In genomic region chr19:49920624-49921363, GRCh38 we compare ENCODE assay signal across 18 cellular contexts. TPM values are rescaled to one million over a fixed set of nuclear protein-coding genes. Genes with fewer than 3 reads are reported as not detected.
DNase-seq lines count a peak whose midpoint lies in the region; ATAC-seq and TF ChIP-seq lines count a peak whose summit lies in the region.
"Had no signal": no experiment of that assay in that cellular context is flagged by ENCODE, and none has a peak within 500 bp of the region (broad histone marks: within the 10 kb centered on the region; RNA-seq: fewer than 3 reads in every experiment).

No MANE protein-coding gene starts in this region.

- H3K14ac ChIP-seq in H9 (ENCODE audit: insufficient read depth, low read length) = no peak overlapping the region; the same call in 1 of the 2 replicates

- no peak for ATAC-seq in HG02798 (IDR thresholded peaks at IDR 0.05; ENCODE audit: poor library complexity, unreplicated experiment)
- ATAC-seq: esophagus mucosa; left lobe of liver; naive thymus-derived CD4-positive, alpha-beta T cell had no signal

- H2BK5ac ChIP-seq in H9 (ENCODE audit: insufficient read length, low read length) = no peak overlapping the region

- H4K20me1 ChIP-seq in H9 (ENCODE audit: control insufficient read depth, insufficient read depth, insufficient read length) = peaks cover 4% of the 10 kb centered on the region

- TF ChIP-seq CTCF in CD14-positive monocyte (IDR thresholded peaks at IDR 0.05) (no peak), H9 (conservative IDR thresholded peaks at IDR 0.05) (no peak), endodermal cell (conservative IDR thresholded peaks at IDR 0.05) (no peak), tibial artery (IDR thresholded peaks at IDR 0.05) (no peak)

- H4K91ac ChIP-seq in H9 (ENCODE audit: insufficient read length, low read depth, low read length) = no peak overlapping the region

- no peak overlapping the region for H2BK120ac ChIP-seq in H9 (ENCODE audit: low read depth, low read length, poor library complexity, severe bottlenecking)

- WGBS in H9 (ENCODE audit: extremely low coverage, insufficient read length, low lambda C conversion rate) = no CpG with 5 or more reads among the region's 24 CpGs
- 97% methylated on average over 18 to 24 of the region's 24 CpGs for WGBS in endodermal cell (ENCODE audit: insufficient coverage in 1 of 2, insufficient read length in 1 of 2), 2 experiments

- no peak overlapping the region for H4K8ac ChIP-seq in H9 (replicated peaks; ENCODE audit: insufficient read length, low read depth, low read length)

- H4K5ac ChIP-seq in H9 (ENCODE audit: insufficient read length, low read depth, low read length) = no peak overlapping the region

- H3K4me3 ChIP-seq in endodermal cell (ENCODE audit: low read length) (no peak overlapping the region), tibial artery (no peak overlapping the region)
- H3K4me3 ChIP-seq: right atrium auricular region, vagina had no signal

- H2BK15ac ChIP-seq in H9 (ENCODE audit: low read depth, low read length) = no peak overlapping the region

- H2BK20ac ChIP-seq in H9 (ENCODE audit: low read depth, low read length, poor library complexity, severe bottlenecking) = no peak overlapping the region

- no peak overlapping the region for H3K18ac ChIP-seq in H9 (ENCODE audit: insufficient read length, low read depth, low read length)

- H3K27me3 ChIP-seq in H9 (ENCODE audit: insufficient read depth, low read length) (no peaks in the 10 kb centered on the region), endodermal cell (ENCODE audit: control insufficient read depth, insufficient read depth, low read length, poor library complexity, severe bottlenecking) (no peaks in the 10 kb centered on the region), tibial artery (no peaks in the 10 kb centered on the region)
- H3K27me3 ChIP-seq: right atrium auricular region, vagina had no signal

- peaks cover 72% of the 10 kb centered on the region for H3K36me3 ChIP-seq in endodermal cell (ENCODE audit: control insufficient read depth, insufficient read depth, low read length)
- H3K36me3 ChIP-seq in tibial artery = peaks cover 11 to 91% (median 43%) of the 10 kb centered on the region in 3 donors

- no peak overlapping the region for H3K56ac ChIP-seq in H9 (ENCODE audit: insufficient read length, low read depth, low read length)

- H3K9me3 Mint-ChIP-seq in CD14-positive monocyte (no peaks in the 10 kb centered on the region), H9 (no peaks in the 10 kb centered on the region), endodermal cell (peaks cover 2% of the 10 kb centered on the region)

- H3K9me3 ChIP-seq in H9 (ENCODE audit: control insufficient read depth, low read depth, low read length) (no peaks in the 10 kb centered on the region), endodermal cell (ENCODE audit: control insufficient read depth, low read length) (no peaks in the 10 kb centered on the region), tibial artery (no peaks in the 10 kb centered on the region)
- H3K9me3 ChIP-seq: right atrium auricular region, vagina had no signal

- H3T11ph ChIP-seq in H9 (ENCODE audit: low read length) = no peak overlapping the region

- no peak overlapping the region for H3K4me2 ChIP-seq in H9 (ENCODE audit: insufficient read depth, insufficient read length, low read length)

- H3K4ac ChIP-seq in H9 (ENCODE audit: low read depth, low read length) = no peak overlapping the region

- no peak overlapping the region for H2AK5ac ChIP-seq in H9 (ENCODE audit: insufficient read length, low read length)

- peaks cover 27% of the 10 kb centered on the region; the same call in 1 of the 2 replicates for H3K79me2 ChIP-seq in H9 (ENCODE audit: insufficient read depth, low read length)

- peak overlapping the region in 6 of 7 donors; percentile 32 to 91 (median 74) for H3K27ac Mint-ChIP-seq in CD14-positive monocyte
- peak overlapping the region; percentile 81 to 93 (median 91); a peak in 6 of 7 replicates for H3K27ac Mint-ChIP-seq in H9
- peak overlapping the region; percentile 77 for H3K27ac Mint-ChIP-seq in endodermal cell

- H3K36me3 Mint-ChIP-seq in CD14-positive monocyte (peaks cover 53 to 85% of the 10 kb centered on the region in 2 donors), H9 (ENCODE audit: insufficient read depth in 1 of 3, low read depth in 3 of 3) (peaks cover 54 to 88% (median 82%) of the 10 kb centered on the region in 3 experiments), endodermal cell (ENCODE audit: low read depth) (peaks cover 73% of the 10 kb centered on the region)

- DNase-seq in CD14-positive monocyte (ENCODE audit: low spot score) = no peak
- no peak for DNase-seq in H9
- peak; percentile 37 for DNase-seq in NCI-H69 (lab: John Stamatoyannopoulos, UW)
- DNase-seq in endodermal cell = no peak
- no peak for DNase-seq in NCI-H2196 (lab: John Stamatoyannopoulos, UW; ENCODE audit: unreplicated experiment)
- no peak for DNase-seq in activated effector memory CD4-positive, alpha-beta T cell treated with Interleukin-2 at 50 U/mL for 16 hours
- DNase-seq in tibial artery = no peak
- DNase-seq: amniotic stem cell; hippocampal formation; naive thymus-derived CD4-positive, alpha-beta T cell; NCI-H1694 had no signal

- H3K27ac ChIP-seq in H9 (ENCODE audit: insufficient read length, low read depth, low read length) = no peak overlapping the region
- H3K27ac ChIP-seq in endodermal cell (ENCODE audit: low read depth, low read length) = no peak overlapping the region
- H3K27ac ChIP-seq in tibial artery = no peak overlapping the region
- H3K27ac ChIP-seq: right atrium auricular region, vagina had no signal

- H3K9ac ChIP-seq in H9 (ENCODE audit: extremely low read depth, insufficient read length, low read length) (no peak overlapping the region), endodermal cell (ENCODE audit: extremely low read depth, low read length, poor library complexity, severe bottlenecking) (no peak overlapping the region)

- H3K4me1 ChIP-seq in H9 (ENCODE audit: insufficient read depth, low read length) (no peaks in the 10 kb centered on the region), endodermal cell (ENCODE audit: control insufficient read depth, insufficient read depth, low read length) (no peaks in the 10 kb centered on the region), tibial artery (peaks cover 0 to 10% (median 6%) of the 10 kb centered on the region in 4 donors)

- H3K23ac ChIP-seq in H9 (ENCODE audit: insufficient read length, low read depth, low read length) = no peak overlapping the region

- H3K4me1 Mint-ChIP-seq in CD14-positive monocyte = peaks cover 61% of the 10 kb centered on the region
- H3K4me1 Mint-ChIP-seq in H9 = peaks cover 25 to 51% of the 10 kb centered on the region in 2 experiments
- peaks cover 12% of the 10 kb centered on the region for H3K4me1 Mint-ChIP-seq in endodermal cell

- no peak overlapping the region for H2BK12ac ChIP-seq in H9 (ENCODE audit: insufficient read length, low read depth, low read length)

- peaks cover 6% of the 10 kb centered on the region for H3K79me1 ChIP-seq in H9 (ENCODE audit: insufficient read depth, low read depth, low read length, poor library complexity, severe bottlenecking)

- H3K23me2 ChIP-seq in H9 (ENCODE audit: insufficient read length, low read depth, low read length, poor library complexity, severe bottlenecking) = no peaks in the 10 kb centered on the region

- no peak overlapping the region for H2AFZ ChIP-seq in H9 (ENCODE audit: low read length)

- no peak overlapping the region for H3K4me3 Mint-ChIP-seq in CD14-positive monocyte
- H3K4me3 Mint-ChIP-seq in H9 = no peak overlapping the region
- no peak overlapping the region for H3K4me3 Mint-ChIP-seq in endodermal cell
- H3K4me3 Mint-ChIP-seq: naive thymus-derived CD4-positive, alpha-beta T cell had no signal

- H3K27me3 Mint-ChIP-seq in CD14-positive monocyte (ENCODE audit: low read depth in 3 of 3) (no peaks in the 10 kb centered on the region), H9 (ENCODE audit: low read depth) (no peaks in the 10 kb centered on the region), endodermal cell (ENCODE audit: insufficient read depth) (no peaks in the 10 kb centered on the region)
- H3K27me3 Mint-ChIP-seq: naive thymus-derived CD4-positive, alpha-beta T cell had no signal

- intact Hi-C loops in CD14-positive monocyte (cut with micrococcal nuclease) (no loop called here), tibial artery (cut with DNase I; ENCODE audit: low total_unique reads) (no loop called here)

RNA-seq across cellular contexts. Expression of gene ATF5, which starts 8.2 kb away (rescaled TPM):
- 1 to 10 TPM; 5.8 to 6.0 TPM for polyA plus RNA-seq in CD14-positive monocyte
- 18.5 and 20.6 TPM in 2 replicates for total RNA-seq in H9 (2021)
- 10 to 100 TPM in 1 of 2 donors, 1 to 10 TPM in 1; 7.4 to 12.0 TPM for total RNA-seq in endodermal cell
- 11.8 TPM for polyA plus RNA-seq in endodermal cell (2013, experiment 1 of 2)
- 9.1 TPM for polyA plus RNA-seq in endodermal cell (2013, experiment 2 of 2)

RNA-seq across cellular contexts. Expression of gene NUP62, which starts 8.5 kb away (rescaled TPM):
- polyA plus RNA-seq in CD14-positive monocyte = 10 to 100 TPM; 48.6 to 62.2 TPM
- total RNA-seq in H9 (2021) (127 and 137 TPM in 2 replicates), endodermal cell (10 to 100 TPM; 84.9 to 96.4 TPM)
- polyA plus RNA-seq in endodermal cell (2013, experiment 1 of 2) = 80.0 TPM
- polyA plus RNA-seq in endodermal cell (2013, experiment 2 of 2) = 78.3 TPM

RNA-seq across cellular contexts. Expression of gene IL4I1, which starts 24.1 kb away (rescaled TPM):
- polyA plus RNA-seq in CD14-positive monocyte = 1 to 10 TPM; 7.0 to 7.6 TPM
- 0.29 and 0.61 TPM in 2 replicates for total RNA-seq in H9 (2021)
- under 1 TPM in 1 of 2 donors, not detected in 1; 0.97 TPM for total RNA-seq in endodermal cell
- polyA plus RNA-seq in endodermal cell (2013, experiment 1 of 2) = 0.68 TPM
- polyA plus RNA-seq in endodermal cell (2013, experiment 2 of 2) = 0.95 TPM
- total RNA-seq: esophagus mucosa, vagina had no signal
- polyA plus RNA-seq: naive thymus-derived CD4-positive, alpha-beta T cell had no signal

RNA-seq across cellular contexts. Expression of gene SIGLEC11, which starts 40.2 kb away (rescaled TPM):
- polyA plus RNA-seq in CD14-positive monocyte = under 1 TPM; 0.28 to 0.67 TPM
- not detected in 2 replicates for total RNA-seq in H9 (2021)
- total RNA-seq in endodermal cell = not detected
- polyA plus RNA-seq in endodermal cell (2013, experiment 1 of 2) = not detected
- not detected for polyA plus RNA-seq in endodermal cell (2013, experiment 2 of 2)
- total RNA-seq: esophagus mucosa, OCI-LY7 had no signal
- polyA plus RNA-seq: BJ; naive thymus-derived CD4-positive, alpha-beta T cell had no signal

RNA-seq across cellular contexts. Expression of gene TBC1D17, which starts 43.3 kb away (rescaled TPM):
- polyA plus RNA-seq in CD14-positive monocyte = 1 to 10 TPM; 3.1 to 4.5 TPM
- total RNA-seq in H9 (2021) (33.6 and 33.9 TPM in 2 replicates), endodermal cell (10 to 100 TPM; 40.7 to 47.3 TPM)
- polyA plus RNA-seq in endodermal cell (2013, experiment 1 of 2) = 35.5 TPM
- 29.4 TPM for polyA plus RNA-seq in endodermal cell (2013, experiment 2 of 2)
